ENCODE assay signal across 7 cellular contexts in genomic region chr14:77043984-77044485, GRCh38. TPM values are rescaled to one million over a fixed set of nuclear protein-coding genes. Genes with fewer than 3 reads are reported as not detected.
DNase-seq lines count a peak whose midpoint lies in the region; ATAC-seq, FAIRE-seq and TF ChIP-seq lines count a peak whose summit lies in the region.

No MANE protein-coding gene starts in this region.

- WGBS in HepG2 (ENCODE audit: low lambda C conversion rate), result 4% methylated on average over 8 of the region's 8 CpGs

- no peak for ATAC-seq in activated CD8-positive, alpha-beta T cell treated with anti-CD3 and anti-CD28 coated beads, Interleukin-2, amount 10 ng/mL, durations not matched to agents 7 days and 5 days
- ATAC-seq in HepG2 (peak; percentile 14), HG03520 (IDR thresholded peaks at IDR 0.05; ENCODE audit: unreplicated experiment) (no peak), GM18511 (IDR thresholded peaks at IDR 0.05; ENCODE audit: unreplicated experiment) (no peak)
- no peak for ATAC-seq in stimulated activated naive B cell treated with anti-CD40 and anti-IgM and Interleukin-4, amounts not matched to agents 10 μg/mL and 1 μg/mL and 100 μg/mL, for 72 hours (replicated peaks)

- POLR2A ChIA-PET in activated CD8-positive, alpha-beta T cell treated with anti-CD3 and anti-CD28 coated beads, Interleukin-2, amount 10 ng/mL, durations not matched to agents 7 days and 5 days (lab: Charles Lee), result interaction anchor here (1.2 kb wide), 1 partner anchor 17 kb away, joined by 4 read pairs; no protein-coding TSS in a partner anchor
- POLR2A ChIA-PET in HepG2 (lab: Yijun Ruan, JAX), result interaction anchor here (1.0 to 8.8 kb wide), 7 partner anchors 10 to 88 kb away, joined by 4 to 85 read pairs (median 9); partner anchors contain the start of genes CIPC and IRF2BPL

- no peaks in the 10 kb centered on the region for H3K27me3 ChIP-seq in HepG2 (ENCODE audit: control insufficient read depth in 1 of 2, insufficient read depth in 2 of 2, low read length in 2 of 2)

- intact Hi-C loops in HepG2 (cut with micrococcal nuclease; ENCODE audit: unreplicated experiment), result loop anchor here (5.0 kb wide), 1 partner anchor 53 kb away; the partner anchor contains the start of gene CIPC

- no peaks in the 10 kb centered on the region for H3K9me3 Mint-ChIP-seq in activated CD8-positive, alpha-beta T cell treated with anti-CD3 and anti-CD28 coated beads, Interleukin-2, amount 10 ng/mL, durations not matched to agents 7 days and 5 days (ENCODE audit: insufficient read depth)
- no peaks in the 10 kb centered on the region for H3K9me3 Mint-ChIP-seq in stimulated activated naive B cell treated with anti-CD40 and anti-IgM and Interleukin-4, amounts not matched to agents 10 μg/mL and 1 μg/mL and 100 μg/mL, for 72 hours

- no peak for TF ChIP-seq POLR2A in HepG2 (IDR thresholded peaks at IDR 0.05; ENCODE audit: insufficient read depth in 1 of 2, low read depth in 2 of 2, low read length in 2 of 2)

- H3K4me3 ChIP-seq in HepG2 (replicated peaks in 1 of 3; ENCODE audit: insufficient read depth in 1 of 3, low read depth in 2 of 3, low read length in 3 of 3), result peak overlapping the region in 2 of 3 experiments; percentile 20 to 57; a peak in 3 of 6 replicates

- TF ChIP-seq EP300 in HepG2 (IDR thresholded peaks at IDR 0.05; ENCODE audit: low read depth in 2 of 2, low read length in 2 of 2) (no peak), HepG2 (CRISPR knock-in tag; IDR thresholded peaks at IDR 0.05; ENCODE audit: borderline replicate concordance) (no peak)

- no peaks in the 10 kb centered on the region for H3K36me3 Mint-ChIP-seq in activated CD8-positive, alpha-beta T cell treated with anti-CD3 and anti-CD28 coated beads, Interleukin-2, amount 10 ng/mL, durations not matched to agents 7 days and 5 days (ENCODE audit: low read depth)
- no peaks in the 10 kb centered on the region for H3K36me3 Mint-ChIP-seq in stimulated activated naive B cell treated with anti-CD40 and anti-IgM and Interleukin-4, amounts not matched to agents 10 μg/mL and 1 μg/mL and 100 μg/mL, for 72 hours

- no peak for FAIRE-seq in HepG2 (lab: Jason Lieb, UNC)

- TF ChIP-seq CTCF in HepG2 (CRISPR knock-in tag; IDR thresholded peaks at IDR 0.05), result no peak

- peak overlapping the region; percentile 80 for H3K4me2 ChIP-seq in HepG2 (ENCODE audit: low read depth, low read length)

- H3K27ac Mint-ChIP-seq in activated CD8-positive, alpha-beta T cell treated with anti-CD3 and anti-CD28 coated beads, Interleukin-2, amount 10 ng/mL, durations not matched to agents 7 days and 5 days, result peak overlapping the region; percentile 67
- H3K27ac Mint-ChIP-seq in stimulated activated naive B cell treated with anti-CD40 and anti-IgM and Interleukin-4, amounts not matched to agents 10 μg/mL and 1 μg/mL and 100 μg/mL, for 72 hours, result peak overlapping the region; percentile 3

- H2AFZ ChIP-seq in HepG2 (ENCODE audit: low read length), result peak overlapping the region; percentile 42

- H3K36me3 ChIP-seq in KOPT-K1 (ENCODE audit: insufficient read depth, low read length) (no peaks in the 10 kb centered on the region), HepG2 (replicated peaks in 1 of 2; ENCODE audit: control insufficient read depth in 1 of 2, insufficient read depth in 2 of 2, low read length in 2 of 2) (no peaks in the 10 kb centered on the region)

- in situ Hi-C loops in HepG2 (cut with HindIII; ENCODE audit: extremely low pct_ligation_motif_present, low pct_unique_long_range_greater_than_20kb), result loop anchor here (5.0 kb wide), 1 partner anchor 77 kb away; no protein-coding TSS in a partner anchor

- no peaks in the 10 kb centered on the region for H4K20me1 ChIP-seq in HepG2 (ENCODE audit: insufficient read depth, low read length)

- H3K27ac ChIP-seq in KOPT-K1 (ENCODE audit: low read depth, low read length, poor library complexity, severe bottlenecking) (peak overlapping the region; percentile 93), HepG2 (ENCODE audit: extremely low read length, insufficient read depth, low read length) (peak overlapping the region; percentile 73)

- H3K4me1 Mint-ChIP-seq in activated CD8-positive, alpha-beta T cell treated with anti-CD3 and anti-CD28 coated beads, Interleukin-2, amount 10 ng/mL, durations not matched to agents 7 days and 5 days (ENCODE audit: low read depth), result peaks cover 70% of the 10 kb centered on the region
- H3K4me1 Mint-ChIP-seq in stimulated activated naive B cell treated with anti-CD40 and anti-IgM and Interleukin-4, amounts not matched to agents 10 μg/mL and 1 μg/mL and 100 μg/mL, for 72 hours, result peaks cover 31 to 47% of the 10 kb centered on the region in 2 donors

- H3K4me3 Mint-ChIP-seq in activated CD8-positive, alpha-beta T cell treated with anti-CD3 and anti-CD28 coated beads, Interleukin-2, amount 10 ng/mL, durations not matched to agents 7 days and 5 days, result no peak overlapping the region
- H3K4me3 Mint-ChIP-seq in stimulated activated naive B cell treated with anti-CD40 and anti-IgM and Interleukin-4, amounts not matched to agents 10 μg/mL and 1 μg/mL and 100 μg/mL, for 72 hours, result peak overlapping the region in 1 of 2 donors; percentile 65

- H3K4me1 ChIP-seq in HepG2 (ENCODE audit: insufficient read depth, low read length), result peaks cover 72% of the 10 kb centered on the region

- TF ChIP-seq RAD21 in HepG2 (CRISPR knock-in tag; IDR thresholded peaks at IDR 0.05), result no peak

- H3K9me3 ChIP-seq in KOPT-K1 (ENCODE audit: insufficient read depth, low read length, poor library complexity, severe bottlenecking), result no peaks in the 10 kb centered on the region
- H3K9me3 ChIP-seq in HepG2 (ENCODE audit: low read length), result no peaks in the 10 kb centered on the region

- CTCF ChIA-PET in activated CD8-positive, alpha-beta T cell treated with anti-CD3 and anti-CD28 coated beads, Interleukin-2, amount 10 ng/mL, durations not matched to agents 7 days and 5 days (lab: Charles Lee), result interaction anchor here (0.9 to 4.9 kb wide), 7 partner anchors 10 to 170 kb away, joined by 3 to 21 read pairs (median 5); no protein-coding TSS in a partner anchor
- CTCF ChIA-PET in HepG2 (lab: Yijun Ruan, JAX; ENCODE audit: low intra/inter-chr PET ratio, low total read pairs), result no interaction called here

- peak overlapping the region; percentile 73 for H3K9ac ChIP-seq in HepG2 (ENCODE audit: insufficient read depth, low read depth, low read length)

- DNase-seq in activated CD8-positive, alpha-beta T cell treated with anti-CD3 and anti-CD28 coated beads, Interleukin-2, amount 10 ng/mL, durations not matched to agents 7 days and 5 days, result no peak
- no peak for DNase-seq in HepG2 (ENCODE audit: low spot score)
- DNase-seq in stimulated activated naive B cell treated with anti-CD40 and anti-IgM and Interleukin-4, amounts not matched to agents 10 μg/mL and 1 μg/mL and 100 μg/mL, for 72 hours, result no peak
- DNase-seq in HCEC 1CT, result no peak

- H3K79me2 ChIP-seq in HepG2 (ENCODE audit: insufficient read depth, low read length), result no peaks in the 10 kb centered on the region

- no peaks in the 10 kb centered on the region for H3K27me3 Mint-ChIP-seq in activated CD8-positive, alpha-beta T cell treated with anti-CD3 and anti-CD28 coated beads, Interleukin-2, amount 10 ng/mL, durations not matched to agents 7 days and 5 days (ENCODE audit: low read depth)
- H3K27me3 Mint-ChIP-seq in stimulated activated naive B cell treated with anti-CD40 and anti-IgM and Interleukin-4, amounts not matched to agents 10 μg/mL and 1 μg/mL and 100 μg/mL, for 72 hours, result no peaks in the 10 kb centered on the region

- TSS peak; percentile 88 for BruUV-seq in HepG2 (replicated peaks; lab: Mats Ljungman, UMichigan)

RNA-seq across cellular contexts. Expression of gene IRF2BPL, which starts 15.5 kb away (rescaled TPM):
- 10 to 100 TPM; 34.5 to 35.6 TPM for total RNA-seq in activated CD8-positive, alpha-beta T cell treated with anti-CD3 and anti-CD28 coated beads, Interleukin-2, amount 10 ng/mL, durations not matched to agents 7 days and 5 days
- total RNA-seq in HepG2 (2016; rRNA removed; fragmentation: Illumina TruSeq; extraction: Trizol), result 6.2 and 8.4 TPM in 2 replicates
- total RNA-seq in HepG2 (2016; cell fraction: cytosol; rRNA removed; fragmentation: Illumina TruSeq; extraction: Trizol; ENCODE audit: low read depth), result 0.88 and 1.1 TPM in 2 replicates
- total RNA-seq in HepG2 (2016; cell fraction: insoluble cytoplasmic fraction; rRNA removed; fragmentation: Illumina TruSeq; extraction: Trizol), result 6.2 and 7.9 TPM in 2 replicates
- 3.5 and 4.3 TPM in 2 replicates for total RNA-seq in HepG2 (2016; cell fraction: membrane; rRNA removed; fragmentation: Illumina TruSeq; extraction: Trizol)
- total RNA-seq in HepG2 (2016; cell fraction: nucleus; rRNA removed; fragmentation: Illumina TruSeq; extraction: Trizol), result 5.8 and 6.6 TPM in 2 replicates
- 6.6 and 7.8 TPM in 2 replicates for polyA plus RNA-seq in HepG2 (2011; rRNA removed)
- polyA plus RNA-seq in HepG2 (2011; cell fraction: cytosol; rRNA removed), result 6.1 and 8.5 TPM in 2 replicates
- 9.9 and 12.0 TPM in 2 replicates for polyA plus RNA-seq in HepG2 (2011; cell fraction: nucleus; rRNA removed)
- 13.5 and 21.1 TPM in 2 replicates for polyA plus RNA-seq in HepG2 (2012)
- 0.57 and 0.58 TPM in 2 replicates for polyA plus RNA-seq in HepG2 (2016; cell fraction: cytosol; fragmentation: Illumina TruSeq; extraction: Trizol; ENCODE audit: low read depth)
- 8.8 and 10.6 TPM in 2 replicates for polyA plus RNA-seq in HepG2 (2016; cell fraction: insoluble cytoplasmic fraction; fragmentation: Illumina TruSeq; extraction: Trizol; ENCODE audit: low read depth)
- polyA plus RNA-seq in HepG2 (2016; cell fraction: membrane; fragmentation: Illumina TruSeq; extraction: Trizol; ENCODE audit: low read depth), result 2.4 and 2.6 TPM in 2 replicates
- 9.6 and 10.7 TPM in 2 replicates for polyA plus RNA-seq in HepG2 (2016; cell fraction: nucleus; fragmentation: Illumina TruSeq; extraction: Trizol; ENCODE audit: insufficient read depth, low read depth)
- polyA minus RNA-seq in HepG2 (2011; rRNA and poly(A)+ RNA removed; ENCODE audit: low replicate concordance), result 5.2 and 20.2 TPM in 2 replicates
- 14.8 and 18.3 TPM in 2 replicates for polyA minus RNA-seq in HepG2 (2011; cell fraction: cytosol; rRNA and poly(A)+ RNA removed)
- 5.8 and 8.6 TPM in 2 replicates for polyA minus RNA-seq in HepG2 (2011; cell fraction: nucleus; rRNA and poly(A)+ RNA removed)

RNA-seq across cellular contexts. Expression of gene CIPC, which starts 54.0 kb away (rescaled TPM):
- 10 to 100 TPM; 11.4 to 11.7 TPM for total RNA-seq in activated CD8-positive, alpha-beta T cell treated with anti-CD3 and anti-CD28 coated beads, Interleukin-2, amount 10 ng/mL, durations not matched to agents 7 days and 5 days
- total RNA-seq in HepG2 (2016; rRNA removed; fragmentation: Illumina TruSeq; extraction: Trizol), result 13.9 and 18.4 TPM in 2 replicates
- total RNA-seq in HepG2 (2016; cell fraction: cytosol; rRNA removed; fragmentation: Illumina TruSeq; extraction: Trizol; ENCODE audit: low read depth), result 1.6 and 1.7 TPM in 2 replicates
- total RNA-seq in HepG2 (2016; cell fraction: insoluble cytoplasmic fraction; rRNA removed; fragmentation: Illumina TruSeq; extraction: Trizol), result 12.8 and 18.2 TPM in 2 replicates
- total RNA-seq in HepG2 (2016; cell fraction: membrane; rRNA removed; fragmentation: Illumina TruSeq; extraction: Trizol), result 9.4 and 10.0 TPM in 2 replicates
- 8.0 and 10.3 TPM in 2 replicates for total RNA-seq in HepG2 (2016; cell fraction: nucleus; rRNA removed; fragmentation: Illumina TruSeq; extraction: Trizol)
- 6.0 and 7.6 TPM in 2 replicates for polyA plus RNA-seq in HepG2 (2011; rRNA removed)
- polyA plus RNA-seq in HepG2 (2011; cell fraction: cytosol; rRNA removed), result 4.8 and 5.6 TPM in 2 replicates
- polyA plus RNA-seq in HepG2 (2011; cell fraction: nucleus; rRNA removed), result 3.6 and 4.9 TPM in 2 replicates
- polyA plus RNA-seq in HepG2 (2012), result 4.0 and 4.3 TPM in 2 replicates
- polyA plus RNA-seq in HepG2 (2016; cell fraction: cytosol; fragmentation: Illumina TruSeq; extraction: Trizol; ENCODE audit: low read depth), result 0.84 and 0.93 TPM in 2 replicates
- 12.4 and 12.8 TPM in 2 replicates for polyA plus RNA-seq in HepG2 (2016; cell fraction: insoluble cytoplasmic fraction; fragmentation: Illumina TruSeq; extraction: Trizol; ENCODE audit: low read depth)
- 3.3 and 4.4 TPM in 2 replicates for polyA plus RNA-seq in HepG2 (2016; cell fraction: membrane; fragmentation: Illumina TruSeq; extraction: Trizol; ENCODE audit: low read depth)
- 10.3 and 11.4 TPM in 2 replicates for polyA plus RNA-seq in HepG2 (2016; cell fraction: nucleus; fragmentation: Illumina TruSeq; extraction: Trizol; ENCODE audit: insufficient read depth, low read depth)
- polyA minus RNA-seq in HepG2 (2011; rRNA and poly(A)+ RNA removed; ENCODE audit: low replicate concordance), result 11.9 and 19.0 TPM in 2 replicates
- 6.0 and 6.7 TPM in 2 replicates for polyA minus RNA-seq in HepG2 (2011; cell fraction: cytosol; rRNA and poly(A)+ RNA removed)
- polyA minus RNA-seq in HepG2 (2011; cell fraction: nucleus; rRNA and poly(A)+ RNA removed), result 5.9 and 7.2 TPM in 2 replicates
